Comparison of ENCODE assay signal across 19 cellular contexts in the genomic region with DNA sequence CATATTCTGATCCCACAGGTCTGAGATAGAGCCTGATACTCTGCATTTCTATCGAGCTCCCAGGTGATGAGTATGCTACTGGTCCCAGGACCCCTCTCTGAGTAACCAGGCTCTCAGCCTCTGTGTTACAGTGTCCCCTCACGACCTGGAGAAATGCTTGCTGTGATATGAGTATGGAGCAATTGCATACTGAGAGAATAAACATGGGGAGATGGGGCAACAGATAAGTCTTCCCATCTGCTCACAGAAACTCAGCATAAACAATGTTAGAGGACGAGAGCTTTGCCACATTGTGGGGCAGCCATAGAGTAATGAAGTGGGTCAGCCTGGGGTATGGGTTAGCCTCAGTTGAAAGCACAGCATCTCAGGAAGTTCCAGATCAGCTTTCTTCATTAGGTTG.
DNase-seq lines count a peak whose midpoint lies in the region.
"Had no signal": no experiment of that assay in that cellular context is flagged by ENCODE, and none has a peak within 500 bp of the region (broad histone marks: within the 10 kb centered on the region; RNA-seq: fewer than 3 reads in every experiment).

No MANE protein-coding gene starts in this region.

- no peaks in the 10 kb centered on the region for H3K79me1 ChIP-seq in mesenchymal stem cell (replicated peaks; ENCODE audit: low read length, poor library complexity, severe bottlenecking)

- no peak overlapping the region for H3K18ac ChIP-seq in mesenchymal stem cell (ENCODE audit: low read depth in 1 of 2, low read length in 2 of 2)

- no peak overlapping the region for H2BK5ac ChIP-seq in mesenchymal stem cell (ENCODE audit: low read depth, low read length, poor library complexity, severe bottlenecking)

- no peak overlapping the region for H2BK15ac ChIP-seq in mesenchymal stem cell (ENCODE audit: low read depth, poor library complexity, severe bottlenecking)

- H2BK120ac ChIP-seq in mesenchymal stem cell (ENCODE audit: low read depth, low read length): no peak overlapping the region

- H3K9ac ChIP-seq in mesenchymal stem cell (ENCODE audit: low read length): no peak overlapping the region
- H3K9ac ChIP-seq: BLaER1 treated with 17β-estradiol and CSF1 and Interleukin-3, amounts not matched to agents 10 nM and 100 nM had no signal

- H3K4me2 ChIP-seq in mesenchymal stem cell (ENCODE audit: low read length, poor library complexity, severe bottlenecking): no peak overlapping the region
- H3K4me2 ChIP-seq: A549; BLaER1 treated with 17β-estradiol and CSF1 and Interleukin-3, amounts not matched to agents 10 nM and 100 nM had no signal

- H2BK12ac ChIP-seq in mesenchymal stem cell (ENCODE audit: low read length in 2 of 2): no peak overlapping the region

- H2AK5ac ChIP-seq in mesenchymal stem cell (ENCODE audit: low read length, severe bottlenecking): peak overlapping the region; percentile 58

- H4K8ac ChIP-seq in mesenchymal stem cell (ENCODE audit: low read length): no peak overlapping the region

- H3K14ac ChIP-seq in mesenchymal stem cell (ENCODE audit: low read length in 2 of 2): no peak overlapping the region

- no peak overlapping the region for H3K27ac ChIP-seq in mesenchymal stem cell (ENCODE audit: low read length, poor library complexity, severe bottlenecking)
- H3K27ac ChIP-seq: 22Rv1; A549; BLaER1 treated with 17β-estradiol and CSF1 and Interleukin-3, amounts not matched to agents 10 nM and 100 nM; C4-2B had no signal

- H4K91ac ChIP-seq in mesenchymal stem cell (ENCODE audit: low read length): no peak overlapping the region

- H3K36me3 ChIP-seq in mesenchymal stem cell (ENCODE audit: control insufficient read depth in 1 of 2, insufficient read depth in 2 of 2, low read depth in 1 of 2, low read length in 2 of 2): no peaks in the 10 kb centered on the region
- H3K36me3 ChIP-seq: BLaER1 treated with 17β-estradiol and CSF1 and Interleukin-3, amounts not matched to agents 10 nM and 100 nM had no signal

- DNase-seq in DMS 273 (lab: John Stamatoyannopoulos, UW; ENCODE audit: unreplicated experiment): peak; percentile 12
- DNase-seq in DMS 273 treated with DMSO at 0.1 percent for 48 hours (lab: John Stamatoyannopoulos, UW): no peak
- peak; percentile 38 for DNase-seq in amniotic epithelial cell (ENCODE audit: low read depth)
- DNase-seq in mesenchymal stem cell: peak; percentile 51
- DNase-seq in NCI-H1436 (lab: John Stamatoyannopoulos, UW): no peak
- DNase-seq in DMS79 (lab: John Stamatoyannopoulos, UW): no peak
- DNase-seq: AML-193; Caco-2; Calu3; CD4-positive, alpha-beta T cell; CD8-positive, alpha-beta T cell; DND-41; EL; GDM1 had no signal

- no peak overlapping the region for H2AFZ ChIP-seq in mesenchymal stem cell (ENCODE audit: low read depth, low read length)

- no peak overlapping the region for H3K23ac ChIP-seq in mesenchymal stem cell (ENCODE audit: low read length in 2 of 2)

- no peak overlapping the region for H3K4me3 ChIP-seq in mesenchymal stem cell (ENCODE audit: insufficient read depth in 1 of 2, low read depth in 1 of 2, low read length in 2 of 2)
- H3K4me3 ChIP-seq: A549; BLaER1 treated with 17β-estradiol and CSF1 and Interleukin-3, amounts not matched to agents 10 nM and 100 nM; GM12878 had no signal

- no peak overlapping the region for H3K4ac ChIP-seq in mesenchymal stem cell (ENCODE audit: low read depth in 1 of 2, low read length in 2 of 2)

- H3K4me1 ChIP-seq in mesenchymal stem cell (ENCODE audit: control insufficient read depth, insufficient read depth, low read depth, low read length): peaks cover 2% of the 10 kb centered on the region
- H3K4me1 ChIP-seq: A549, Caco-2 had no signal

- H3K9me3 ChIP-seq in mesenchymal stem cell (ENCODE audit: control insufficient read depth, low read length): no peaks in the 10 kb centered on the region
- H3K9me3 ChIP-seq: A549; BLaER1 treated with 17β-estradiol and CSF1 and Interleukin-3, amounts not matched to agents 10 nM and 100 nM; Caco-2 had no signal

- H3K27me3 ChIP-seq in mesenchymal stem cell (ENCODE audit: control insufficient read depth in 1 of 2, insufficient read depth in 1 of 2, low read length in 2 of 2): no peaks in the 10 kb centered on the region
- H3K27me3 ChIP-seq: BLaER1 treated with 17β-estradiol and CSF1 and Interleukin-3, amounts not matched to agents 10 nM and 100 nM had no signal

- 38% methylated on average over 3 of the region's 3 CpGs for WGBS in mesenchymal stem cell

Comparison
In these comparisons a context has a peak if more than half of its experiments do, and no peak if none do; other contexts are left out.
1. DNase-seq: peak in DMS 273 (single experiment), amniotic epithelial cell (single experiment) and mesenchymal stem cell (single experiment); none in DMS 273 treated with DMSO at 0.1 percent for 48 hours (single experiment), NCI-H1436 (single experiment) and DMS79 (single experiment).